18 cellular contexts compared by ENCODE assay signal in genomic region chr16:31114468-31114867, GRCh38. TPM values are rescaled to one million over a fixed set of nuclear protein-coding genes. Genes with fewer than 3 reads are reported as not detected.
DNase-seq lines count a peak whose midpoint lies in the region; ATAC-seq and TF ChIP-seq lines count a peak whose summit lies in the region.
"Had no signal": no experiment of that assay in that cellular context is flagged by ENCODE, and none has a peak within 500 bp of the region (broad histone marks: within the 10 kb centered on the region; RNA-seq: fewer than 3 reads in every experiment).

No MANE protein-coding gene starts in this region.

- H3K4me3 ChIP-seq in BLaER1 treated with 17β-estradiol and CSF1 and Interleukin-3, amounts not matched to agents 10 nM and 100 nM, result no peak overlapping the region
- no peak overlapping the region for H3K4me3 ChIP-seq in esophagus (ENCODE audit: low read depth in 1 of 2, low read length in 2 of 2)
- no peak overlapping the region for H3K4me3 ChIP-seq in prostate gland
- H3K4me3 ChIP-seq: ascending aorta, left lung, SJCRH30, thyroid gland had no signal

- WGBS in esophagus, 2 donors, result 48 to 56% methylated on average over 8 of the region's 8 CpGs
- WGBS in prostate gland, result 50% methylated on average over 8 of the region's 8 CpGs

- H3K9ac ChIP-seq in BLaER1 treated with 17β-estradiol and CSF1 and Interleukin-3, amounts not matched to agents 10 nM and 100 nM, result peak overlapping the region in 2 of 11 experiments; percentile 68 to 74; a peak in 1 of 22 replicates

- peak overlapping the region in 8 of 11 experiments; percentile 84 to 92 (median 88); a peak in 14 of 22 replicates for H3K27ac ChIP-seq in BLaER1 treated with 17β-estradiol and CSF1 and Interleukin-3, amounts not matched to agents 10 nM and 100 nM
- H3K27ac ChIP-seq in esophagus (ENCODE audit: low read depth in 2 of 2, low read length in 1 of 2) (peak overlapping the region; percentile 47 to 56), prostate gland (peak overlapping the region; percentile 16 to 17)
- H3K27ac ChIP-seq: C4-2B, SJCRH30, thyroid gland had no signal

- peaks cover 0 to 16% (median 0%) of the 10 kb centered on the region in 11 experiments; a peak in 8 of 22 replicates for H4K20me1 ChIP-seq in BLaER1 treated with 17β-estradiol and CSF1 and Interleukin-3, amounts not matched to agents 10 nM and 100 nM

- ATAC-seq in GM18858 (IDR thresholded peaks at IDR 0.05; ENCODE audit: unreplicated experiment), result no peak
- ATAC-seq: activated T-helper 17 cell treated with anti-CD3 and anti-CD28 coated beads, Interleukin-2, amount 50 U/mL, for 72 hours; left lung; naive thymus-derived CD4-positive, alpha-beta T cell had no signal

- peaks cover 50 to 91% (median 69%) of the 10 kb centered on the region in 10 experiments for H3K4me1 ChIP-seq in BLaER1 treated with 17β-estradiol and CSF1 and Interleukin-3, amounts not matched to agents 10 nM and 100 nM
- H3K4me1 ChIP-seq in esophagus (ENCODE audit: control insufficient read depth in 2 of 2, insufficient read depth in 2 of 2, low read length in 1 of 2) (peaks cover 0 to 20% of the 10 kb centered on the region in 2 donors), prostate gland (replicated peaks) (peaks cover 4% of the 10 kb centered on the region)

- no peak for TF ChIP-seq CTCF in prostate gland (IDR thresholded peaks at IDR 0.05)

- TF ChIP-seq POLR2A in prostate gland (IDR thresholded peaks at IDR 0.05), result no peak

- POLR2A ChIA-PET in HEK293T (lab: Yijun Ruan, JAX), result no interaction called here

- CTCF ChIA-PET in HEK293T (lab: Yijun Ruan, JAX), result no interaction called here

- no peak for DNase-seq in HEK293T (ENCODE audit: extremely low spot score)
- no peak for DNase-seq in prostate gland (ENCODE audit: low spot score)
- DNase-seq in DMS53 treated with DMSO at 0.1 percent for 48 hours (lab: John Stamatoyannopoulos, UW; ENCODE audit: unreplicated experiment), result no peak
- DNase-seq in activated CD4-positive, alpha-beta T cell treated with anti-CD3 and anti-CD28 coated beads for 1 hour, result no peak
- no peak for DNase-seq in activated naive CD4-positive, alpha-beta T cell treated with anti-CD3 and anti-CD28 coated beads, Interleukin-2, amount 50 U/mL, for 16 hours
- DNase-seq: activated CD4-positive, alpha-beta T cell treated with anti-CD3 and anti-CD28 coated beads, Interleukin-2, amount 50 U/mL, for 1 hour; left lung; naive thymus-derived CD4-positive, alpha-beta T cell; NCI-H1436; NCI-H345; SJCRH30; thyroid gland had no signal

- H3K9me3 ChIP-seq in BLaER1 treated with 17β-estradiol and CSF1 and Interleukin-3, amounts not matched to agents 10 nM and 100 nM (replicated peaks in 1 of 11), result no peaks in the 10 kb centered on the region
- no peaks in the 10 kb centered on the region for H3K9me3 ChIP-seq in esophagus (ENCODE audit: control insufficient read depth in 2 of 2, insufficient read depth in 1 of 2, low read depth in 1 of 2, low read length in 1 of 2)
- no peaks in the 10 kb centered on the region for H3K9me3 ChIP-seq in prostate gland
- H3K9me3 ChIP-seq: ascending aorta, left lung, SJCRH30, thyroid gland had no signal

- H3K36me3 ChIP-seq in BLaER1 treated with 17β-estradiol and CSF1 and Interleukin-3, amounts not matched to agents 10 nM and 100 nM, result peaks cover 38 to 47% (median 44%) of the 10 kb centered on the region in 11 experiments
- H3K36me3 ChIP-seq in esophagus (ENCODE audit: control insufficient read depth in 2 of 2, insufficient read depth in 2 of 2, low read length in 1 of 2) (peaks cover 12 to 24% of the 10 kb centered on the region in 2 donors), prostate gland (peaks cover 0 to 8% of the 10 kb centered on the region in 2 donors)

- intact Hi-C loops in prostate gland (cut with DNase I), result no loop called here

- peak overlapping the region in 10 of 11 experiments; percentile 18 to 92 (median 80); a peak in 16 of 22 replicates for H3K4me2 ChIP-seq in BLaER1 treated with 17β-estradiol and CSF1 and Interleukin-3, amounts not matched to agents 10 nM and 100 nM

- no peaks in the 10 kb centered on the region for H3K27me3 ChIP-seq in BLaER1 treated with 17β-estradiol and CSF1 and Interleukin-3, amounts not matched to agents 10 nM and 100 nM
- H3K27me3 ChIP-seq in esophagus (ENCODE audit: control insufficient read depth in 1 of 2, insufficient read depth in 2 of 2, low read length in 2 of 2) (no peaks in the 10 kb centered on the region), prostate gland (replicated peaks; ENCODE audit: insufficient read depth) (no peaks in the 10 kb centered on the region)
- H3K27me3 ChIP-seq: ascending aorta, left lung, SJCRH30, thyroid gland had no signal

TF ChIP-seq in HEK293T, 16 proteins besides CTCF, POLR2A, EP300 and RAD21:
- TF ChIP-seq FOXM1 (IDR thresholded peaks at IDR 0.05; ENCODE audit: borderline replicate concordance) (no peak), PKNOX1 (IDR thresholded peaks at IDR 0.05) (peak; percentile 3; the same call in 1 of the 2 replicates), L3MBTL2 (conservative IDR thresholded peaks at IDR 0.05) (no peak)

RNA-seq across cellular contexts. Expression of gene KAT8, which starts 3.0 kb away (rescaled TPM):
- 10 to 100 TPM; 28.3 to 33.6 TPM for polyA plus RNA-seq in esophagus
- 100 to 1,000 TPM in 1 of 2 donors, 10 to 100 TPM in 1; 92.6 to 115 TPM for total RNA-seq in prostate gland

RNA-seq across cellular contexts. Expression of gene BCKDK, which starts 6.3 kb away (rescaled TPM):
- polyA plus RNA-seq in esophagus, result 10 to 100 TPM; 13.0 to 23.1 TPM
- total RNA-seq in prostate gland, result 10 to 100 TPM; 78.5 to 80.6 TPM

RNA-seq across cellular contexts. Expression of gene VKORC1, which starts 19.9 kb away (rescaled TPM):
- polyA plus RNA-seq in esophagus, result 10 to 100 TPM; 18.5 to 39.2 TPM
- 100 to 1,000 TPM; 106 to 175 TPM for total RNA-seq in prostate gland

RNA-seq across cellular contexts. Expression of gene PRSS8, which starts 21.1 kb away (rescaled TPM):
- polyA plus RNA-seq in esophagus, result 100 to 1,000 TPM in 1 of 2 donors, 10 to 100 TPM in 1; 64.3 to 201 TPM
- 100 to 1,000 TPM in 1 of 2 donors, 10 to 100 TPM in 1; 29.9 to 118 TPM for total RNA-seq in prostate gland
- total RNA-seq: activated T-helper 17 cell treated with anti-CD3 and anti-CD28 coated beads, Interleukin-2, amount 50 U/mL, for 72 hours; ascending aorta; naive thymus-derived CD4-positive, alpha-beta T cell; SJCRH30 had no signal
- polyA plus RNA-seq: naive thymus-derived CD4-positive, alpha-beta T cell had no signal

RNA-seq across cellular contexts. Expression of gene PRSS53, which starts 25.7 kb away (rescaled TPM):
- polyA plus RNA-seq in esophagus, result 1 to 10 TPM in 1 of 2 donors, under 1 TPM in 1; 1.00 to 2.9 TPM
- 1 to 10 TPM; 2.5 TPM for total RNA-seq in prostate gland

Comparison
In these comparisons a context has a peak if more than half of its experiments do, and no peak if none do; other contexts are left out.
1. H3K27ac ChIP-seq: peak in every context shown above with its lines; median percentile 88 in BLaER1 treated with 17β-estradiol and CSF1 and Interleukin-3, amounts not matched to agents 10 nM and 100 nM; 52 in esophagus; 16 in prostate gland.